ENCODE assay signal across 1 cellular context in the genomic region with DNA sequence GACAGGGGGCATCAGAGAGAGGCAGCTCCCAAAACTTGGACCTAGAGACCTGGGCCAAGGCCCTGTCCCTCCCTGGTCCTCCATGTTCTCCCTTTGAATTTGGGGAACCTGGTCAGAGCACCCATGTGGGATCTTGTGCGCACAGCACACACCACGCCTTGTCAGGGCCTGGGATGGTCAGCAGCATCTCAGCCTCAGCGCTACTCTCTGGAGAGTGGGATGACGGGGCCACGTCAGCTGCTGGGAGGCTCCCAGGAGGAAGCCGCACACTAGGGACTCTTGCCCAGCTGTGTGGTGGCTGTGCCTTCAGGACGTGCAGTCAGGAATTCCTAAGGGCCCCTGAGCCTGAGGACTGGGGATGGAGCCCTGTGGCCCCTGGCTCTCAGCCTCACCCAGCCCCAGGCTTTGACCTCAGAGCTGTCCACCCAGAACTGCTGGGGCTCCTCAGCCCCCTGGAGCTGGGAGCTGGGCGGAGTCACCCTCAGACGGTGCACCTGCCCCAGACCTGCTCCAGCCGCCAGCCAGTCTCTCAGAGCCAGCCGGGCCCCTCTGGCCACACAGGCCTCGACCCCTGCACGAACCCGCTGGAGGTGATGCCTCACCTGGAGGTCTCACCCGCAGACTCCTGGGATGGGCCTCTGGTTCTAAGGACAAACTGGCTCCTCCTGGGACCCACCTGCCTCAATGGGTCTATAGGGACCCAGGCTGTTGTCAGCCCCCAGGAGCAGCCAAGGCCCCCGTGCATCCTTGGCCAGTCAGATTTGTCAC.
TF ChIP-seq lines count a peak whose summit lies in the region.

No MANE protein-coding gene starts in this region.

TF ChIP-seq in HepG2, 621 proteins besides CTCF, POLR2A, EP300 and RAD21:
- TF ChIP-seq THAP9 (CRISPR knock-in tag; IDR thresholded peaks at IDR 0.05; ENCODE audit: borderline replicate concordance) (0 out of 2 replicates have a peak, but pooled peaks have one; percentile 7), KDM3A (CRISPR knock-in tag; IDR thresholded peaks at IDR 0.05; ENCODE audit: low read depth) (no peak), THAP11 (CRISPR knock-in tag; IDR thresholded peaks at IDR 0.05) (no peak)
